ENCODE assay signal across 16 cellular contexts in genomic region chr3:132978464-132978863, GRCh38. TPM values are rescaled to one million over a fixed set of nuclear protein-coding genes. Genes with fewer than 3 reads are reported as not detected.
DNase-seq lines count a peak whose midpoint lies in the region; ATAC-seq and TF ChIP-seq lines count a peak whose summit lies in the region.
"Had no signal": no experiment of that assay in that cellular context is flagged by ENCODE, and none has a peak within 500 bp of the region (broad histone marks: within the 10 kb centered on the region; RNA-seq: fewer than 3 reads in every experiment).

No MANE protein-coding gene starts in this region.

- H4K20me1 ChIP-seq in OCI-LY3 (ENCODE audit: insufficient read depth, low read length) (no peaks in the 10 kb centered on the region), smooth muscle cell (ENCODE audit: low read depth) (no peaks in the 10 kb centered on the region)
- H4K20me1 ChIP-seq: BLaER1 had no signal

- H3K27ac ChIP-seq in OCI-LY3 (ENCODE audit: low read length) = no peak overlapping the region
- H3K27ac ChIP-seq in smooth muscle cell (ENCODE audit: low read depth) = peak overlapping the region; percentile 84
- H3K27ac ChIP-seq in lower lobe of right lung = no peak overlapping the region
- H3K27ac ChIP-seq: BLaER1 had no signal

- H3K4me1 Mint-ChIP-seq in stimulated activated effector memory CD8-positive, alpha-beta T cell treated with anti-CD3 and anti-CD28 coated beads, Interleukin-12 subunit alpha, Interleukin-12 subunit beta, amount 100 ng/mL, for 72 hours = no peaks in the 10 kb centered on the region
- H3K4me1 Mint-ChIP-seq: CD4-positive, CD25-positive, alpha-beta regulatory T cell; GM23338 had no signal

- H3K4me2 ChIP-seq in OCI-LY3 (ENCODE audit: low read length) (peak overlapping the region; percentile 4; the same call in 1 of the 2 replicates), smooth muscle cell (no peak overlapping the region)
- H3K4me2 ChIP-seq: BLaER1, GM23338 had no signal

- no peaks in the 10 kb centered on the region for H3K79me2 ChIP-seq in OCI-LY3 (ENCODE audit: low read length)
- H3K79me2 ChIP-seq in smooth muscle cell (ENCODE audit: low read depth) = no peaks in the 10 kb centered on the region

- peaks cover 10% of the 10 kb centered on the region for H3K9me3 Mint-ChIP-seq in stimulated activated effector memory CD8-positive, alpha-beta T cell treated with anti-CD3 and anti-CD28 coated beads, Interleukin-12 subunit alpha, Interleukin-12 subunit beta, amount 100 ng/mL, for 72 hours
- H3K9me3 Mint-ChIP-seq: GM23338 had no signal

- H2AFZ ChIP-seq in OCI-LY3 (ENCODE audit: low read depth, low read length) = no peak overlapping the region
- H2AFZ ChIP-seq in smooth muscle cell (ENCODE audit: low read depth) = no peak overlapping the region
- H2AFZ ChIP-seq: GM23338 had no signal

- H3K36me3 ChIP-seq in OCI-LY3 (replicated peaks; ENCODE audit: low read depth, low read length) (no peaks in the 10 kb centered on the region), smooth muscle cell (ENCODE audit: low read depth) (no peaks in the 10 kb centered on the region), lower lobe of right lung (no peaks in the 10 kb centered on the region)
- H3K36me3 ChIP-seq: BLaER1 had no signal

- TF ChIP-seq CTCF in OCI-LY3 (IDR thresholded peaks at IDR 0.05; ENCODE audit: low read depth, low read length) (no peak), smooth muscle cell (IDR thresholded peaks at IDR 0.05; ENCODE audit: borderline replicate concordance, insufficient read depth, poor library complexity, severe bottlenecking) (no peak), lower lobe of right lung (IDR thresholded peaks at IDR 0.05) (no peak)

- intact Hi-C loops in lower lobe of right lung (cut with DNase I) = no loop called here

- H3K4me3 ChIP-seq in OCI-LY3 (ENCODE audit: low read length) = no peak overlapping the region
- H3K4me3 ChIP-seq in smooth muscle cell = no peak overlapping the region
- no peak overlapping the region for H3K4me3 ChIP-seq in lower lobe of right lung
- H3K4me3 ChIP-seq: BLaER1, GM23338 had no signal

- no peak overlapping the region for H3K4me3 Mint-ChIP-seq in stimulated activated effector memory CD8-positive, alpha-beta T cell treated with anti-CD3 and anti-CD28 coated beads, Interleukin-12 subunit alpha, Interleukin-12 subunit beta, amount 100 ng/mL, for 72 hours
- H3K4me3 Mint-ChIP-seq: CD4-positive, CD25-positive, alpha-beta regulatory T cell; GM23338 had no signal

- H3K27me3 ChIP-seq in OCI-LY3 (ENCODE audit: low read depth, low read length) = peaks cover 10% of the 10 kb centered on the region; the same call in 1 of the 2 replicates
- no peaks in the 10 kb centered on the region for H3K27me3 ChIP-seq in smooth muscle cell (ENCODE audit: low read depth)
- no peaks in the 10 kb centered on the region for H3K27me3 ChIP-seq in lower lobe of right lung (ENCODE audit: low read depth)
- H3K27me3 ChIP-seq: BLaER1 had no signal

- WGBS in smooth muscle cell (ENCODE audit: low lambda C conversion rate) = 64% methylated on average over 2 of the region's 2 CpGs

- no peak for ATAC-seq in lower lobe of right lung
- no peak for ATAC-seq in stimulated activated effector memory CD8-positive, alpha-beta T cell treated with anti-CD3 and anti-CD28 coated beads, Interleukin-12 subunit alpha, Interleukin-12 subunit beta, amount 100 ng/mL, for 72 hours
- ATAC-seq: GM23338 had no signal

- no peaks in the 10 kb centered on the region for H3K9me3 ChIP-seq in OCI-LY3 (ENCODE audit: insufficient read depth, low read length)
- H3K9me3 ChIP-seq in smooth muscle cell (replicated peaks; ENCODE audit: low read depth) = no peaks in the 10 kb centered on the region
- no peaks in the 10 kb centered on the region for H3K9me3 ChIP-seq in lower lobe of right lung
- H3K9me3 ChIP-seq: BLaER1 had no signal

- H3F3A ChIP-seq in smooth muscle cell (ENCODE audit: low read depth) = no peaks in the 10 kb centered on the region

- H3K27ac Mint-ChIP-seq in stimulated activated effector memory CD8-positive, alpha-beta T cell treated with anti-CD3 and anti-CD28 coated beads, Interleukin-12 subunit alpha, Interleukin-12 subunit beta, amount 100 ng/mL, for 72 hours = no peak overlapping the region
- H3K27ac Mint-ChIP-seq: CD4-positive, CD25-positive, alpha-beta regulatory T cell; GM23338 had no signal

- no peaks in the 10 kb centered on the region for H3K36me3 Mint-ChIP-seq in stimulated activated effector memory CD8-positive, alpha-beta T cell treated with anti-CD3 and anti-CD28 coated beads, Interleukin-12 subunit alpha, Interleukin-12 subunit beta, amount 100 ng/mL, for 72 hours
- H3K36me3 Mint-ChIP-seq: CD4-positive, CD25-positive, alpha-beta regulatory T cell had no signal

- H3K4me1 ChIP-seq in OCI-LY3 (ENCODE audit: low read length) (peaks cover 15% of the 10 kb centered on the region), smooth muscle cell (ENCODE audit: low read depth) (no peaks in the 10 kb centered on the region), lower lobe of right lung (no peaks in the 10 kb centered on the region)
- H3K4me1 ChIP-seq: BLaER1 had no signal

- DNase-seq in NOMO-1 treated with DMSO at 0.1 percent for 48 hours (lab: John Stamatoyannopoulos, UW; ENCODE audit: unreplicated experiment) (peak; percentile 4), NOMO-1 treated with dmso at 0.1 percent for 144 hours (lab: John Stamatoyannopoulos, UW; ENCODE audit: unreplicated experiment) (no peak), smooth muscle cell (lab: John Stamatoyannopoulos, UW; ENCODE audit: unreplicated experiment) (no peak), activated gamma-delta T cell (lab: John Stamatoyannopoulos, UW) (no peak), lower lobe of right lung (no peak)
- DNase-seq in stimulated activated effector memory CD8-positive, alpha-beta T cell treated with anti-CD3 and anti-CD28 coated beads, Interleukin-12 subunit alpha, Interleukin-12 subunit beta, amount 100 ng/mL, for 72 hours (ENCODE audit: low spot score in 2 of 2) = no peak
- DNase-seq: 8988T; AML-193; CD4-positive, CD25-positive, alpha-beta regulatory T cell; DMS53; H7; IMR-90 had no signal

- no peak overlapping the region for H3K9ac ChIP-seq in OCI-LY3 (ENCODE audit: low read length)
- H3K9ac ChIP-seq in smooth muscle cell (ENCODE audit: low read depth) = peak overlapping the region; percentile 1
- H3K9ac ChIP-seq: BLaER1 had no signal

RNA-seq across cellular contexts. Expression of gene TMEM108, which starts 59.7 kb away (rescaled TPM):
- total RNA-seq in smooth muscle cell = 2.4 and 2.7 TPM in 2 replicates
- polyA plus RNA-seq in smooth muscle cell = 8.8 and 10.8 TPM in 2 replicates
- 18.5 TPM for total RNA-seq in lower lobe of right lung
- total RNA-seq: CD4-positive, CD25-positive, alpha-beta regulatory T cell; HT-29 had no signal
